14 cellular contexts compared by ENCODE assay signal in the genomic region with DNA sequence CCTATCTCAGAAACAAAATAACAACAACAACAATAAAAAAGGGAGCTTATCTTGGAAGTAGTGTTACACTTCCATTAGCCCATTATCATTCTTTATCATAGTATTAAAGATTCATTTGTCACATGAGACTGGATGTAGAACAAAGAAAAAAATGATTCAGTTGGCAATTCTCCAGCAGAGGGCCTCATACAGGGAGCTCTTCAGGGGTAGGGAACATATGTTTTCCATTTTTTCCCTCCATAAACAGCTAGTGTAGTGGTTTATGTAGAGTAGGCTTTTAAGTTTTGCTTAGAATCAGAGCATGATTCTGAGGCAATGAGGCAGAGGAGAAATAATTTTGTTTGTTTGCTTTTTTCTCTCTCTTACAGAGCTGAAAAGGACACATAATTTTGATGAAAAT.
DNase-seq lines count a peak whose midpoint lies in the region; ATAC-seq, FAIRE-seq and TF ChIP-seq lines count a peak whose summit lies in the region.
"Had no signal": no experiment of that assay in that cellular context is flagged by ENCODE, and none has a peak within 500 bp of the region (broad histone marks: within the 10 kb centered on the region; RNA-seq: fewer than 3 reads in every experiment).

No MANE protein-coding gene starts in this region.

- in situ Hi-C loops in astrocyte of the spinal cord (cut with HindIII; ENCODE audit: low sequenced_read_pairs): no loop called here

- ATAC-seq in GM19324 (IDR thresholded peaks at IDR 0.05; ENCODE audit: low FRiP score, unreplicated experiment): no peak
- no peak for ATAC-seq in GM21390 (IDR thresholded peaks at IDR 0.05; ENCODE audit: unreplicated experiment)

- DNase-seq in EL (peak; percentile 15), NCI-H2107 treated with DMSO at 0.1 percent for 48 hours (lab: John Stamatoyannopoulos, UW; ENCODE audit: unreplicated experiment) (peak; percentile 34), astrocyte of the spinal cord (ENCODE audit: low read depth, low spot score) (peak; percentile 64), NCI-H187 treated with DMSO at 0.1 percent for 48 hours (lab: John Stamatoyannopoulos, UW) (no peak), pons (ENCODE audit: low spot score) (no peak)
- DNase-seq: activated CD4-positive, CD25-positive, alpha-beta regulatory T cell treated with anti-CD3 and anti-CD28 coated beads, Interleukin-2, amount 50 U/mL, for 72 hours; activated naive CD8-positive, alpha-beta T cell treated with anti-CD3 and anti-CD28 coated beads, Interleukin-2, amount 10 ng/mL, durations not matched to agents 7 days and 5 days; PC-9; stimulated activated CD4-positive, alpha-beta T cell treated with anti-CD3 and anti-CD28 coated beads, Interleukin-4, amount 100 ng/mL, for 24 hours; upper lobe of left lung had no signal

- FAIRE-seq in islet of Langerhans (lab: Jason Lieb, UNC): peak; percentile 91
- FAIRE-seq: H54 had no signal

- no peak overlapping the region for H3K4me3 ChIP-seq in astrocyte of the spinal cord (ENCODE audit: low read depth, low read length)
- H3K4me3 ChIP-seq: PC-9, upper lobe of left lung had no signal

- TF ChIP-seq CTCF in astrocyte of the spinal cord (IDR thresholded peaks at IDR 0.05; ENCODE audit: low read depth, low read length): no peak

Comparison
In these comparisons a context has a peak if more than half of its experiments do, and no peak if none do; other contexts are left out.
1. DNase-seq: peak in EL (single experiment), NCI-H2107 treated with DMSO at 0.1 percent for 48 hours (single experiment) and astrocyte of the spinal cord (single experiment); none in NCI-H187 treated with DMSO at 0.1 percent for 48 hours (single experiment) and pons (single experiment).